In the genomic region with DNA sequence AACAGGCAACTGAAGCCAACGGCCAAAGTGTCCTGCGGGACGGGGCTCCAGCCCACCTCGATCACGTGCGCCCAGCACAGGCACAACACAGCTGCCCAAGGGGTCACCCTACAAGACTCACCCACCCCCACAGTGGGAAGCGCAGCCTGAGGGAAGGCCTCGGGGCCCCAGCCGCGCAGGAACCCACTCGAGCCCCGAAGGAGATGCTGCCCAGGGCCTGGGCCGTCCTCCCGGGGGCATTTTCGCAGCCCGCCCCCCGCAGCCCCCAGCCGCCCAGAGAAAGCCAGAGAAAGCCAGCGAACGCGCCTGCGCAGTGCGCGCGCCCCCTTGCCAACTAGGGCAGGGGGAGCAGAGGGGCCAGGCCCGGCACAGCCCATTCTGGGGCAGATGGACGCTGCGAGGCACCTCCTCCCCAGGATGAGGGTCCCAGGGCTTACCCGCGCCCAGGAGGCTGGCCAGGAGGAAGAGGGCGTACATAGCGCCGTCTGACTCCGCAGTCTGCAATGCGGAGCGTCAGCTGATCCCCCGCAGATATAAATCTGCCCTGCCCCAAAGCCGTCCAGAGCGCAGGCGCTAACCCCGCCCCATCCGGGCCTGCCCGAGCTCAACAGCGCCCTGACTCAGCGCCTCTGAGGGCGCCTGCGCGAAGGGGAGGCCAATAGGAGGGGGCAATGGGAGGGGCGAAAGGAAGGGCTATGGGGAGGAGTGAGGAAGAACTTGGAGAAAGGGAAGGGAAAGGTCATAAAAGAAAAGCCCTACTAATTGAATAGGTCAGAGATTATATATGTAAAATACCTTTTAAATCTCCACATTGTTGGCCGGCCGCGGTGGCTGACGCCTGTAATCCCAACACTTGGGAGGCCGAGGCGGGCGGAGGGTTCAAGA, we compare ENCODE assay signal across 1 cellular context.
TF ChIP-seq lines count a peak whose summit lies in the region.

Gene PSAP (minus strand): TSS at position 507 of the 885 bp plus-strand sequence. CDS start 30 bp downstream, at position 477.

TF ChIP-seq in K562, 482 proteins besides CTCF, POLR2A, EP300 and RAD21 (continued from another document and continues in another):
- TF ChIP-seq ZBTB40 (IDR thresholded peaks at IDR 0.05) (0 out of 2 replicates have a peak, but pooled peaks have one; percentile 27), ZBTB40 (CRISPR knock-in tag; IDR thresholded peaks at IDR 0.05) (no peak), ZNF212 (CRISPR knock-in tag; IDR thresholded peaks at IDR 0.05) (no peak), AFF4 (CRISPR knock-in tag; IDR thresholded peaks at IDR 0.05) (peak; percentile 74; the same call in 1 of the 2 replicates), ZNF609 (CRISPR knock-in tag; IDR thresholded peaks at IDR 0.05; ENCODE audit: borderline replicate concordance) (no peak), HEY1 (CRISPR knock-in tag; IDR thresholded peaks at IDR 0.05; ENCODE audit: borderline replicate concordance) (no peak), CREM (IDR thresholded peaks at IDR 0.05; ENCODE audit: low read depth) (peak; percentile 74), KHSRP (IDR thresholded peaks at IDR 0.05) (no peak), SMARCA4 (IDR thresholded peaks at IDR 0.05) (no peak), CCNT2 (IDR thresholded peaks at IDR 0.05; ENCODE audit: borderline replicate concordance, extremely low read depth, insufficient read length, low read depth, low read length) (peak; percentile 84), HMGN3 (IDR thresholded peaks at IDR 0.05; ENCODE audit: borderline replicate concordance, extremely low read depth, insufficient read length, low read depth, low read length) (peak; percentile 84), SMAD1 (IDR thresholded peaks at IDR 0.05; ENCODE audit: low read depth, low read length, partially characterized antibody) (peak; percentile 83), STAG1 (CRISPR knock-in tag; IDR thresholded peaks at IDR 0.05; ENCODE audit: borderline replicate concordance) (no peak), YY1 (IDR thresholded peaks at IDR 0.05; ENCODE audit: borderline replicate concordance in 1 of 3, control insufficient read depth in 1 of 3, extremely low read depth in 1 of 3, insufficient read depth in 3 of 3, insufficient read length in 1 of 3, insufficient replicate concordance in 2 of 3, low read depth in 1 of 3, low read length in 2 of 3) (no peak)
- TF ChIP-seq, protein P1, sequence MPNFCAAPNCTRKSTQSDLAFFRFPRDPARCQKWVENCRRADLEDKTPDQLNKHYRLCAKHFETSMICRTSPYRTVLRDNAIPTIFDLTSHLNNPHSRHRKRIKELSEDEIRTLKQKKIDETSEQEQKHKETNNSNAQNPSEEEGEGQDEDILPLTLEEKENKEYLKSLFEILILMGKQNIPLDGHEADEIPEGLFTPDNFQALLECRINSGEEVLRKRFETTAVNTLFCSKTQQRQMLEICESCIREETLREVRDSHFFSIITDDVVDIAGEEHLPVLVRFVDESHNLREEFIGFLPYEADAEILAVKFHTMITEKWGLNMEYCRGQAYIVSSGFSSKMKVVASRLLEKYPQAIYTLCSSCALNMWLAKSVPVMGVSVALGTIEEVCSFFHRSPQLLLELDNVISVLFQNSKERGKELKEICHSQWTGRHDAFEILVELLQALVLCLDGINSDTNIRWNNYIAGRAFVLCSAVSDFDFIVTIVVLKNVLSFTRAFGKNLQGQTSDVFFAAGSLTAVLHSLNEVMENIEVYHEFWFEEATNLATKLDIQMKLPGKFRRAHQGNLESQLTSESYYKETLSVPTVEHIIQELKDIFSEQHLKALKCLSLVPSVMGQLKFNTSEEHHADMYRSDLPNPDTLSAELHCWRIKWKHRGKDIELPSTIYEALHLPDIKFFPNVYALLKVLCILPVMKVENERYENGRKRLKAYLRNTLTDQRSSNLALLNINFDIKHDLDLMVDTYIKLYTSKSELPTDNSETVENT (CRISPR knock-in tag; IDR thresholded peaks at IDR 0.05) = peak; percentile 88; the same call in 1 of the 2 replicates
- TF ChIP-seq, protein P2, sequence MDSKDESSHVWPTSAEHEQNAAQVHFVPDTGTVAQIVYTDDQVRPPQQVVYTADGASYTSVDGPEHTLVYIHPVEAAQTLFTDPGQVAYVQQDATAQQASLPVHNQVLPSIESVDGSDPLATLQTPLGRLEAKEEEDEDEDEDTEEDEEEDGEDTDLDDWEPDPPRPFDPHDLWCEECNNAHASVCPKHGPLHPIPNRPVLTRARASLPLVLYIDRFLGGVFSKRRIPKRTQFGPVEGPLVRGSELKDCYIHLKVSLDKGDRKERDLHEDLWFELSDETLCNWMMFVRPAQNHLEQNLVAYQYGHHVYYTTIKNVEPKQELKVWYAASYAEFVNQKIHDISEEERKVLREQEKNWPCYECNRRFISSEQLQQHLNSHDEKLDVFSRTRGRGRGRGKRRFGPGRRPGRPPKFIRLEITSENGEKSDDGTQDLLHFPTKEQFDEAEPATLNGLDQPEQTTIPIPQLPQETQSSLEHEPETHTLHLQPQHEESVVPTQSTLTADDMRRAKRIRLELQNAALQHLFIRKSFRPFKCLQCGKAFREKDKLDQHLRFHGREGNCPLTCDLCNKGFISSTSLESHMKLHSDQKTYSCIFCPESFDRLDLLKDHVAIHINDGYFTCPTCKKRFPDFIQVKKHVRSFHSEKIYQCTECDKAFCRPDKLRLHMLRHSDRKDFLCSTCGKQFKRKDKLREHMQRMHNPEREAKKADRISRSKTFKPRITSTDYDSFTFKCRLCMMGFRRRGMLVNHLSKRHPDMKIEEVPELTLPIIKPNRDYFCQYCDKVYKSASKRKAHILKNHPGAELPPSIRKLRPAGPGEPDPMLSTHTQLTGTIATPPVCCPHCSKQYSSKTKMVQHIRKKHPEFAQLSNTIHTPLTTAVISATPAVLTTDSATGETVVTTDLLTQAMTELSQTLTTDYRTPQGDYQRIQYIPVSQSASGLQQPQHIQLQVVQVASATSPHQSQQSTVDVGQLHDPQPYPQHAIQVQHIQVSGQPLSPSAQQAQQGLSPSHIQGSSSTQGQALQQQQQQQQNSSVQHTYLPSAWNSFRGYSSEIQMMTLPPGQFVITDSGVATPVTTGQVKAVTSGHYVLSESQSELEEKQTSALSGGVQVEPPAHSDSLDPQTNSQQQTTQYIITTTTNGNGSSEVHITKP (IDR thresholded peaks at IDR 0.05; ENCODE audit: partially characterized antibody) = peak; percentile 48
